Comparison of ENCODE assay signal across 1 cellular context in genomic region chr5:95781101-95781583, GRCh38.
TF ChIP-seq lines count a peak whose summit lies in the region.

No MANE protein-coding gene starts in this region.

TF ChIP-seq in K562, 482 proteins besides CTCF, POLR2A, EP300 and RAD21 (continued from another document):
- TF ChIP-seq, protein P1, sequence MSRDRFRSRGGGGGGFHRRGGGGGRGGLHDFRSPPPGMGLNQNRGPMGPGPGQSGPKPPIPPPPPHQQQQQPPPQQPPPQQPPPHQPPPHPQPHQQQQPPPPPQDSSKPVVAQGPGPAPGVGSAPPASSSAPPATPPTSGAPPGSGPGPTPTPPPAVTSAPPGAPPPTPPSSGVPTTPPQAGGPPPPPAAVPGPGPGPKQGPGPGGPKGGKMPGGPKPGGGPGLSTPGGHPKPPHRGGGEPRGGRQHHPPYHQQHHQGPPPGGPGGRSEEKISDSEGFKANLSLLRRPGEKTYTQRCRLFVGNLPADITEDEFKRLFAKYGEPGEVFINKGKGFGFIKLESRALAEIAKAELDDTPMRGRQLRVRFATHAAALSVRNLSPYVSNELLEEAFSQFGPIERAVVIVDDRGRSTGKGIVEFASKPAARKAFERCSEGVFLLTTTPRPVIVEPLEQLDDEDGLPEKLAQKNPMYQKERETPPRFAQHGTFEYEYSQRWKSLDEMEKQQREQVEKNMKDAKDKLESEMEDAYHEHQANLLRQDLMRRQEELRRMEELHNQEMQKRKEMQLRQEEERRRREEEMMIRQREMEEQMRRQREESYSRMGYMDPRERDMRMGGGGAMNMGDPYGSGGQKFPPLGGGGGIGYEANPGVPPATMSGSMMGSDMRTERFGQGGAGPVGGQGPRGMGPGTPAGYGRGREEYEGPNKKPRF (IDR thresholded peaks at IDR 0.05; ENCODE audit: low read depth, low read length), result no peak
- TF ChIP-seq ZNF24 (IDR thresholded peaks at IDR 0.05) (0 out of 2 replicates have a peak, but pooled peaks have one; percentile 14), TOE1 (IDR thresholded peaks at IDR 0.05; ENCODE audit: borderline replicate concordance) (peak; percentile 48; the same call in 1 of the 2 replicates), TOE1 (CRISPR knock-in tag; IDR thresholded peaks at IDR 0.05; ENCODE audit: borderline replicate concordance, low read depth) (no peak), GATAD2B (IDR thresholded peaks at IDR 0.05; ENCODE audit: borderline replicate concordance) (0 out of 2 replicates have a peak, but pooled peaks have one; percentile 51), MAFF (IDR thresholded peaks at IDR 0.05; ENCODE audit: low read length) (no peak), DACH1 (IDR thresholded peaks at IDR 0.05; ENCODE audit: partially characterized antibody) (no peak), ARID2 (IDR thresholded peaks at IDR 0.05) (0 out of 2 replicates have a peak, but pooled peaks have one; percentile 60), TFAP4 (CRISPR knock-in tag; IDR thresholded peaks at IDR 0.05; ENCODE audit: borderline replicate concordance) (0 out of 2 replicates have a peak, but pooled peaks have one; percentile 13), MBD2 (IDR thresholded peaks at IDR 0.05; ENCODE audit: borderline replicate concordance, low read depth) (no peak), CC2D1A (IDR thresholded peaks at IDR 0.05) (peak; percentile 32; the same call in 1 of the 2 replicates), NBN (IDR thresholded peaks at IDR 0.05; ENCODE audit: low read depth) (0 out of 2 replicates have a peak, but pooled peaks have one; percentile 39), UBTF (IDR thresholded peaks at IDR 0.05; ENCODE audit: borderline replicate concordance in 1 of 2, low read depth in 2 of 2, low read length in 2 of 2) (0 out of 4 replicates have a peak, but pooled peaks of 1 of the 2 experiments have one; percentile 21), RCOR1 (IDR thresholded peaks at IDR 0.05; ENCODE audit: borderline replicate concordance in 1 of 2, low read depth in 2 of 2, low read length in 2 of 2) (0 out of 4 replicates have a peak, but pooled peaks of 1 of the 2 experiments have one; percentile 46), MAZ (CRISPR knock-in tag; conservative IDR thresholded peaks at IDR 0.05 in 1 of 2, IDR thresholded peaks at IDR 0.05 in 1 of 2) (0 out of 4 replicates have a peak, but pooled peaks of 1 of the 2 experiments have one; percentile 27), NFIX (CRISPR knock-in tag; IDR thresholded peaks at IDR 0.05; ENCODE audit: low read depth) (no peak), REST (CRISPR knock-in tag; IDR thresholded peaks at IDR 0.05; ENCODE audit: low read depth) (no peak)
- TF ChIP-seq, protein P2, sequence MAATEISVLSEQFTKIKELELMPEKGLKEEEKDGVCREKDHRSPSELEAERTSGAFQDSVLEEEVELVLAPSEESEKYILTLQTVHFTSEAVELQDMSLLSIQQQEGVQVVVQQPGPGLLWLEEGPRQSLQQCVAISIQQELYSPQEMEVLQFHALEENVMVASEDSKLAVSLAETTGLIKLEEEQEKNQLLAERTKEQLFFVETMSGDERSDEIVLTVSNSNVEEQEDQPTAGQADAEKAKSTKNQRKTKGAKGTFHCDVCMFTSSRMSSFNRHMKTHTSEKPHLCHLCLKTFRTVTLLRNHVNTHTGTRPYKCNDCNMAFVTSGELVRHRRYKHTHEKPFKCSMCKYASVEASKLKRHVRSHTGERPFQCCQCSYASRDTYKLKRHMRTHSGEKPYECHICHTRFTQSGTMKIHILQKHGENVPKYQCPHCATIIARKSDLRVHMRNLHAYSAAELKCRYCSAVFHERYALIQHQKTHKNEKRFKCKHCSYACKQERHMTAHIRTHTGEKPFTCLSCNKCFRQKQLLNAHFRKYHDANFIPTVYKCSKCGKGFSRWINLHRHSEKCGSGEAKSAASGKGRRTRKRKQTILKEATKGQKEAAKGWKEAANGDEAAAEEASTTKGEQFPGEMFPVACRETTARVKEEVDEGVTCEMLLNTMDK (IDR thresholded peaks at IDR 0.05; ENCODE audit: borderline replicate concordance, insufficient read depth, low read depth, low read length, poor library complexity, severe bottlenecking), result peak; percentile 30
- TF ChIP-seq, protein P3, sequence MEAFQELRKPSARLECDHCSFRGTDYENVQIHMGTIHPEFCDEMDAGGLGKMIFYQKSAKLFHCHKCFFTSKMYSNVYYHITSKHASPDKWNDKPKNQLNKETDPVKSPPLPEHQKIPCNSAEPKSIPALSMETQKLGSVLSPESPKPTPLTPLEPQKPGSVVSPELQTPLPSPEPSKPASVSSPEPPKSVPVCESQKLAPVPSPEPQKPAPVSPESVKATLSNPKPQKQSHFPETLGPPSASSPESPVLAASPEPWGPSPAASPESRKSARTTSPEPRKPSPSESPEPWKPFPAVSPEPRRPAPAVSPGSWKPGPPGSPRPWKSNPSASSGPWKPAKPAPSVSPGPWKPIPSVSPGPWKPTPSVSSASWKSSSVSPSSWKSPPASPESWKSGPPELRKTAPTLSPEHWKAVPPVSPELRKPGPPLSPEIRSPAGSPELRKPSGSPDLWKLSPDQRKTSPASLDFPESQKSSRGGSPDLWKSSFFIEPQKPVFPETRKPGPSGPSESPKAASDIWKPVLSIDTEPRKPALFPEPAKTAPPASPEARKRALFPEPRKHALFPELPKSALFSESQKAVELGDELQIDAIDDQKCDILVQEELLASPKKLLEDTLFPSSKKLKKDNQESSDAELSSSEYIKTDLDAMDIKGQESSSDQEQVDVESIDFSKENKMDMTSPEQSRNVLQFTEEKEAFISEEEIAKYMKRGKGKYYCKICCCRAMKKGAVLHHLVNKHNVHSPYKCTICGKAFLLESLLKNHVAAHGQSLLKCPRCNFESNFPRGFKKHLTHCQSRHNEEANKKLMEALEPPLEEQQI (IDR thresholded peaks at IDR 0.05), result 0 out of 2 replicates have a peak, but pooled peaks have one; percentile 33
- TF ChIP-seq, protein P4, sequence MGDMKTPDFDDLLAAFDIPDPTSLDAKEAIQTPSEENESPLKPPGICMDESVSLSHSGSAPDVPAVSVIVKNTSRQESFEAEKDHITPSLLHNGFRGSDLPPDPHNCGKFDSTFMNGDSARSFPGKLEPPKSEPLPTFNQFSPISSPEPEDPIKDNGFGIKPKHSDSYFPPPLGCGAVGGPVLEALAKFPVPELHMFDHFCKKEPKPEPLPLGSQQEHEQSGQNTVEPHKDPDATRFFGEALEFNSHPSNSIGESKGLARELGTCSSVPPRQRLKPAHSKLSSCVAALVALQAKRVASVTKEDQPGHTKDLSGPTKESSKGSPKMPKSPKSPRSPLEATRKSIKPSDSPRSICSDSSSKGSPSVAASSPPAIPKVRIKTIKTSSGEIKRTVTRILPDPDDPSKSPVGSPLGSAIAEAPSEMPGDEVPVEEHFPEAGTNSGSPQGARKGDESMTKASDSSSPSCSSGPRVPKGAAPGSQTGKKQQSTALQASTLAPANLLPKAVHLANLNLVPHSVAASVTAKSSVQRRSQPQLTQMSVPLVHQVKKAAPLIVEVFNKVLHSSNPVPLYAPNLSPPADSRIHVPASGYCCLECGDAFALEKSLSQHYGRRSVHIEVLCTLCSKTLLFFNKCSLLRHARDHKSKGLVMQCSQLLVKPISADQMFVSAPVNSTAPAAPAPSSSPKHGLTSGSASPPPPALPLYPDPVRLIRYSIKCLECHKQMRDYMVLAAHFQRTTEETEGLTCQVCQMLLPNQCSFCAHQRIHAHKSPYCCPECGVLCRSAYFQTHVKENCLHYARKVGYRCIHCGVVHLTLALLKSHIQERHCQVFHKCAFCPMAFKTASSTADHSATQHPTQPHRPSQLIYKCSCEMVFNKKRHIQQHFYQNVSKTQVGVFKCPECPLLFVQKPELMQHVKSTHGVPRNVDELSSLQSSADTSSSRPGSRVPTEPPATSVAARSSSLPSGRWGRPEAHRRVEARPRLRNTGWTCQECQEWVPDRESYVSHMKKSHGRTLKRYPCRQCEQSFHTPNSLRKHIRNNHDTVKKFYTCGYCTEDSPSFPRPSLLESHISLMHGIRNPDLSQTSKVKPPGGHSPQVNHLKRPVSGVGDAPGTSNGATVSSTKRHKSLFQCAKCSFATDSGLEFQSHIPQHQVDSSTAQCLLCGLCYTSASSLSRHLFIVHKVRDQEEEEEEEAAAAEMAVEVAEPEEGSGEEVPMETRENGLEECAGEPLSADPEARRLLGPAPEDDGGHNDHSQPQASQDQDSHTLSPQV (IDR thresholded peaks at IDR 0.05), result peak; percentile 55; the same call in 1 of the 2 replicates
